26 cellular contexts compared by ENCODE assay signal in the genomic region with DNA sequence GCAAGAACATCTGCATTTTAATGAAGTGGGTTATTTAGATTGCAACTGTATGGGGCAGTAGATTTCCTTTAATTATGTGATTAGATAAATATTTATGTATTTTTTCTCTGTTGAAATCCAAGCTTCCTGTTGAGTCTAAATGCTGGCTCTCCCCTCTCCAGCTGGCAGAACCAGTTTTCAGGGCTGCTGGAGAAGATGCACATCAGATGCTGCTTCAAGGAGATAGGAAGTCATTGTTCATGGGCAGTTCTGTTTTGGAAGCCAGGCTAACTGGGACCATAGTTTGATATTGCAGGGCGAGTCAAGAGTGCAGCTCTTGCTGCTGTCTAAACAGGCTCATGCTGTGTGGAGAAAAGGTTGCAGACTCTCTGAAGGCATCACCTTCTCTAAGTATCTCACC.
DNase-seq lines count a peak whose midpoint lies in the region; ATAC-seq, FAIRE-seq and TF ChIP-seq lines count a peak whose summit lies in the region.
"Had no signal": no experiment of that assay in that cellular context is flagged by ENCODE, and none has a peak within 500 bp of the region (broad histone marks: within the 10 kb centered on the region; RNA-seq: fewer than 3 reads in every experiment).

No MANE protein-coding gene starts in this region.

- H3K4me1 ChIP-seq in Karpas-422 (ENCODE audit: low read length), result peaks cover 10% of the 10 kb centered on the region
- H3K4me1 ChIP-seq in GM12878 (ENCODE audit: control insufficient read depth, insufficient read depth, low read length), result peaks cover 6% of the 10 kb centered on the region; the same call in 1 of the 2 replicates
- no peaks in the 10 kb centered on the region for H3K4me1 ChIP-seq in breast epithelium
- peaks cover 0 to 11% (median 0%) of the 10 kb centered on the region in 4 donors for H3K4me1 ChIP-seq in transverse colon
- H3K4me1 ChIP-seq: adrenal gland, body of pancreas, Peyer's patch, tibial artery had no signal

- BruUV-seq in GM12878 (replicated peaks; lab: Mats Ljungman, UMichigan), result no TSS peak

- POLR2A ChIA-PET in GM12878 (lab: Charles Lee), result no interaction called here

- DNase-seq in NCI-H1417 (lab: John Stamatoyannopoulos, UW), result peak in 2 of 3 experiments; percentile 50 to 70
- no peak for DNase-seq in NCI-H1417 treated with DMSO at 0.1 percent for 48 hours (lab: John Stamatoyannopoulos, UW)
- DNase-seq in Ammon's horn (ENCODE audit: low spot score), result peak; percentile 14
- no peak for DNase-seq in Karpas-422
- no peak for DNase-seq in GM12878 (ENCODE audit: low read depth, low spot score)
- DNase-seq in breast epithelium (ENCODE audit: low spot score in 2 of 2), result no peak
- DNase-seq in transverse colon, result no peak
- no peak for DNase-seq in frontal cortex (ENCODE audit: low spot score in 2 of 2)
- DNase-seq: 8988T; activated B cell treated with CpG ODN at 0.5 μM for 24 hours; activated effector memory CD4-positive, alpha-beta T cell treated with anti-CD3 and anti-CD28 coated beads, Interleukin-2, amount 50 U/mL, for 16 hours; adrenal gland; body of pancreas; dorsolateral prefrontal cortex; glutamatergic neuron; IMR-90; islet precursor cell; natural killer cell; NCI-H1092; NCI-H2107; NCI-H524; SHP77 treated with DMSO at 0.1 percent for 48 hours; SW 1271; tibial artery had no signal

- no peaks in the 10 kb centered on the region for H3K9me3 ChIP-seq in Karpas-422 (ENCODE audit: low read length)
- no peaks in the 10 kb centered on the region for H3K9me3 ChIP-seq in GM12878 (replicated peaks; ENCODE audit: control insufficient read depth, insufficient read depth, low read length)
- no peaks in the 10 kb centered on the region for H3K9me3 ChIP-seq in breast epithelium
- H3K9me3 ChIP-seq in transverse colon, result no peaks in the 10 kb centered on the region
- H3K9me3 ChIP-seq: adrenal gland, body of pancreas, Peyer's patch, tibial artery had no signal

- no peaks in the 10 kb centered on the region for H3K9me2 ChIP-seq in Karpas-422 (replicated peaks; ENCODE audit: insufficient read depth, low read length)

- intact Hi-C loops in GM12878 (cut with micrococcal nuclease; ENCODE audit: unreplicated experiment) (no loop called here), breast epithelium (cut with DNase I; ENCODE audit: low total_unique reads) (no loop called here), transverse colon (cut with DNase I; ENCODE audit: low total_unique reads) (no loop called here)

- H3K4me3 ChIP-seq in Karpas-422 (ENCODE audit: low read length), result no peak overlapping the region
- H3K4me3 ChIP-seq in GM12878, result no peak overlapping the region
- no peak overlapping the region for H3K4me3 ChIP-seq in breast epithelium
- no peak overlapping the region for H3K4me3 ChIP-seq in transverse colon
- H3K4me3 ChIP-seq: adrenal gland, body of pancreas, Peyer's patch, tibial artery had no signal

- H3K27me3 ChIP-seq in Karpas-422 (ENCODE audit: low read length) (no peaks in the 10 kb centered on the region), GM12878 (replicated peaks in 1 of 2; ENCODE audit: control insufficient read depth in 2 of 2, insufficient read depth in 2 of 2, low read length in 1 of 2) (no peaks in the 10 kb centered on the region), breast epithelium (no peaks in the 10 kb centered on the region), transverse colon (no peaks in the 10 kb centered on the region)
- H3K27me3 ChIP-seq: adrenal gland, body of pancreas, dorsolateral prefrontal cortex, Peyer's patch, tibial artery had no signal

- no peaks in the 10 kb centered on the region for H3K79me2 ChIP-seq in Karpas-422 (ENCODE audit: low read length)
- no peaks in the 10 kb centered on the region for H3K79me2 ChIP-seq in GM12878 (ENCODE audit: control insufficient read depth, insufficient read depth, low read length)

- H3K27ac ChIP-seq in Karpas-422 (ENCODE audit: low read length), result no peak overlapping the region
- no peak overlapping the region for H3K27ac ChIP-seq in GM12878 (ENCODE audit: control insufficient read depth, insufficient read depth)
- no peak overlapping the region for H3K27ac ChIP-seq in breast epithelium
- H3K27ac ChIP-seq in transverse colon, result no peak overlapping the region
- H3K27ac ChIP-seq: adrenal gland, body of pancreas, dorsolateral prefrontal cortex, Peyer's patch, tibial artery had no signal

- WGBS in GM12878 (ENCODE audit: insufficient coverage, insufficient replicate concordance, low lambda C conversion rate, missing lambda C conversion rate), result 62% methylated on average over 1 of the region's 1 CpG
- WGBS in transverse colon (ENCODE audit: low coverage in 1 of 2), 2 donors, result 60% methylated on average over 1 of the region's 1 CpG; no CpG with 5 or more reads in 1 of the 2 donors

- FAIRE-seq in GM12878 (lab: Jason Lieb, UNC) (peak; percentile 7), frontal cortex (lab: Jason Lieb, UNC) (no peak)

- in situ Hi-C loops in GM12878 (cut with MboI) (no loop called here), transverse colon (cut with MboI; ENCODE audit: low pct_ligation_motif_present in 1 of 4, low pct_unique_long_range_greater_than_20kb in 1 of 4, low sequenced_read_pairs in 3 of 4) (loop anchor here in 1 of 4 donors (25.0 kb wide), 1 partner anchor 211 kb away; the partner anchor contains the start of gene DIPK2A)

- CTCF ChIA-PET in GM12878 (lab: Yijun Ruan, JAX), result no interaction called here

- no peak for TF ChIP-seq POLR2A in GM12878 (IDR thresholded peaks at IDR 0.05; ENCODE audit: low read depth, low read length)
- no peak for TF ChIP-seq POLR2A in breast epithelium (IDR thresholded peaks at IDR 0.05)
- no peak for TF ChIP-seq POLR2A in transverse colon (IDR thresholded peaks at IDR 0.05)

- H4K20me1 ChIP-seq in Karpas-422 (ENCODE audit: insufficient read depth, low read depth, low read length) (no peaks in the 10 kb centered on the region), GM12878 (ENCODE audit: control insufficient read depth, insufficient read depth) (no peaks in the 10 kb centered on the region)

- no peak overlapping the region for H3K4me2 ChIP-seq in Karpas-422 (ENCODE audit: low read depth, low read length, poor library complexity, severe bottlenecking)
- H3K4me2 ChIP-seq in GM12878 (ENCODE audit: control insufficient read depth, insufficient read depth), result no peak overlapping the region

- TF ChIP-seq CTCF in GM12878 (IDR thresholded peaks at IDR 0.05 in 2 of 3, conservative IDR thresholded peaks at IDR 0.05 in 1 of 3; ENCODE audit: control insufficient read depth in 2 of 3, extremely low read depth in 1 of 3, insufficient read depth in 1 of 3, low read depth in 3 of 3, low read length in 3 of 3), result no peak
- no peak for TF ChIP-seq CTCF in breast epithelium (IDR thresholded peaks at IDR 0.05)
- TF ChIP-seq CTCF in transverse colon (IDR thresholded peaks at IDR 0.05), result no peak

- RAD21 ChIA-PET in GM12878 (lab: Charles Lee; ENCODE audit: unreplicated experiment), result no interaction called here

- peak overlapping the region; percentile 76; the same call in 1 of the 2 replicates for H2AFZ ChIP-seq in Karpas-422 (ENCODE audit: low read length)
- no peak overlapping the region for H2AFZ ChIP-seq in GM12878 (ENCODE audit: control insufficient read depth, low read depth, low read length)

- TF ChIP-seq EP300 in GM12878 (IDR thresholded peaks at IDR 0.05; ENCODE audit: borderline replicate concordance in 1 of 2, control insufficient read depth in 1 of 2, low read depth in 2 of 2, low read length in 2 of 2), result no peak
- TF ChIP-seq EP300 in transverse colon (IDR thresholded peaks at IDR 0.05; ENCODE audit: low read depth), result no peak

- ATAC-seq in GM12878, result no peak
- ATAC-seq: body of pancreas, HCT116, natural killer cell had no signal

- H3K9ac ChIP-seq in Karpas-422 (ENCODE audit: low read length) (no peak overlapping the region), GM12878 (ENCODE audit: control insufficient read depth, insufficient read depth, low read length) (no peak overlapping the region)

- no peak for TF ChIP-seq RAD21 in GM12878 (IDR thresholded peaks at IDR 0.05; ENCODE audit: insufficient read depth, low read depth, low read length)

- SMC1A ChIA-PET in GM12878 (lab: Charles Lee; ENCODE audit: uncharacterized antibody, unreplicated experiment), result interaction anchor here (0.6 kb wide), 1 partner anchor 72 kb away, joined by 3 read pairs; no protein-coding TSS in a partner anchor

- H3K36me3 ChIP-seq in Karpas-422 (ENCODE audit: insufficient read depth, low read length) (no peaks in the 10 kb centered on the region), GM12878 (ENCODE audit: control insufficient read depth in 2 of 2, insufficient read depth in 2 of 2, low read length in 1 of 2) (no peaks in the 10 kb centered on the region), breast epithelium (no peaks in the 10 kb centered on the region), transverse colon (no peaks in the 10 kb centered on the region)
- H3K36me3 ChIP-seq: adrenal gland, Peyer's patch, tibial artery had no signal

TF ChIP-seq in GM12878, 131 proteins besides CTCF, POLR2A, EP300 and RAD21 (continues in another document):
- TF ChIP-seq SP1 (IDR thresholded peaks at IDR 0.05; ENCODE audit: low read depth, low read length) (no peak), MEF2B (IDR thresholded peaks at IDR 0.05; ENCODE audit: partially characterized antibody, poor library complexity, severe bottlenecking) (no peak), SUPT20H (IDR thresholded peaks at IDR 0.05; ENCODE audit: borderline replicate concordance, control insufficient read depth, low read depth, low read length) (no peak)
- TF ChIP-seq, protein P1, sequence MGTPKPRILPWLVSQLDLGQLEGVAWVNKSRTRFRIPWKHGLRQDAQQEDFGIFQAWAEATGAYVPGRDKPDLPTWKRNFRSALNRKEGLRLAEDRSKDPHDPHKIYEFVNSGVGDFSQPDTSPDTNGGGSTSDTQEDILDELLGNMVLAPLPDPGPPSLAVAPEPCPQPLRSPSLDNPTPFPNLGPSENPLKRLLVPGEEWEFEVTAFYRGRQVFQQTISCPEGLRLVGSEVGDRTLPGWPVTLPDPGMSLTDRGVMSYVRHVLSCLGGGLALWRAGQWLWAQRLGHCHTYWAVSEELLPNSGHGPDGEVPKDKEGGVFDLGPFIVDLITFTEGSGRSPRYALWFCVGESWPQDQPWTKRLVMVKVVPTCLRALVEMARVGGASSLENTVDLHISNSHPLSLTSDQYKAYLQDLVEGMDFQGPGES (IDR thresholded peaks at IDR 0.05), result no peak

Comparison
In these comparisons a context has a peak if more than half of its experiments do, and no peak if none do; other contexts are left out.
1. DNase-seq: peak in NCI-H1417 (2 of 3) and Ammon's horn (single experiment); none in NCI-H1417 treated with DMSO at 0.1 percent for 48 hours (single experiment), Karpas-422 (single experiment), GM12878 (single experiment), breast epithelium (0 of 2), transverse colon (single experiment) and frontal cortex (0 of 2).